Comparison of ENCODE assay signal across 9 cellular contexts in the genomic region with DNA sequence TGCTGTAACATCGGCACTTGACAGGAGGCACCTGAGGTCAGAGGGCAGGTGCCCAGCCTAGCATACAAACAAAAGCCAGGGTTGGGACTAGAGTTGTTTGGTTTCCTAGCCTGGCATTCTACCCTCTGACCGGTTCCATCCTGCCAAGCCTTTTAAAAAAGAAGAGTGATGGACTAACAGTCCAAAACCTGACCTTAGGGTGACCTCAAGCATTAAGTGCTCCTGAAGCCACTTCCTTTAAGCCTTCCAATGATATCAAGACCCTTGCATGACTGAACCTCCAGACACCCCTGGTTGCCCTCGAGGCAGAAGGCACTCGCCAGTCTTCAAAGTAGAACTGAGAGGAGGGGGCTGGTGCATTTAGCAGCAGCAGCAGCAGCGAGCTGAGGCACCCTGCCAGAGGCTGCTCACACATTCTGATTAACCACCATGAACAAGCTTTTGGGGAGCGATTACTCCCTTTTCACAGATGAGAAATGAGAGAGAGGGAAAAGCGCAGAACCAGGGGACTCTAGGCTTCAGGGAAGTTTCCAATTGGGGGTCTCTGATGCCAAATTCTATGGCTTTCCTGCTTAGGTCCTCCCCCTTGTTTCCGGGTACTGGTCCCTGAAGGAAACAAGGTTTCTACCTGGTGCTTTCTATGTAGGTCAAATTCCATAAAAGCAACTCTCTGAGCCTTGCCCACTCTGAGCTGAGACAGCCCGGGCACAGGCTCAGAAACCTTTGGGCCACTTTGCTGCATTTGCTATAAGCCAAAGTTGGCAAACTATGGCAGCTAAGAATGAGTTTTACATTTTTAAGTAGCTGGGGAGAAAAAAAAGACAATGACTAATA. TPM values are rescaled to one million over a fixed set of nuclear protein-coding genes. Genes with fewer than 3 reads are reported as not detected.
DNase-seq lines count a peak whose midpoint lies in the region; ATAC-seq and TF ChIP-seq lines count a peak whose summit lies in the region.
"Had no signal": no experiment of that assay in that cellular context is flagged by ENCODE, and none has a peak within 500 bp of the region (broad histone marks: within the 10 kb centered on the region; RNA-seq: fewer than 3 reads in every experiment).

No MANE protein-coding gene starts in this region.

- intact Hi-C loops in Panc1 (cut with micrococcal nuclease; ENCODE audit: unreplicated experiment) (no loop called here), prostate gland (cut with DNase I) (no loop called here)

- no peaks in the 10 kb centered on the region for H3K27me3 ChIP-seq in Panc1 (ENCODE audit: control insufficient read depth, insufficient read depth, low read length)
- no peaks in the 10 kb centered on the region for H3K27me3 ChIP-seq in neural progenitor cell
- no peaks in the 10 kb centered on the region for H3K27me3 ChIP-seq in prostate gland (replicated peaks; ENCODE audit: insufficient read depth)

- H3K27ac Mint-ChIP-seq in neural progenitor cell, result no peak overlapping the region

- no peak for DNase-seq in Panc1 (ENCODE audit: low read depth, low spot score)
- no peak for DNase-seq in caudate nucleus (lab: John Stamatoyannopoulos, UW)
- no peak for DNase-seq in neural progenitor cell (ENCODE audit: low spot score)
- no peak for DNase-seq in iPS-NIHi11 (ENCODE audit: low spot score)
- DNase-seq in prostate gland (ENCODE audit: low spot score), result no peak
- no peak for DNase-seq in RKO (ENCODE audit: low spot score)
- DNase-seq: right cardiac atrium had no signal

- peak overlapping the region; percentile 54 for H3K4me2 ChIP-seq in neural progenitor cell

- H3K9me3 ChIP-seq in ES-I3 (ENCODE audit: control insufficient read depth, insufficient read depth, low read length), result no peaks in the 10 kb centered on the region
- no peaks in the 10 kb centered on the region for H3K9me3 ChIP-seq in Panc1 (ENCODE audit: control insufficient read depth, insufficient read depth, low read depth, low read length)
- H3K9me3 ChIP-seq in neural progenitor cell (ENCODE audit: low read depth), result no peaks in the 10 kb centered on the region
- H3K9me3 ChIP-seq in prostate gland, result no peaks in the 10 kb centered on the region

- H2AFZ ChIP-seq in neural progenitor cell (replicated peaks), result no peak overlapping the region

- CTCF ChIA-PET in Panc1 (lab: Charles Lee), result no interaction called here

- H3K36me3 ChIP-seq in ES-I3 (ENCODE audit: insufficient read depth, low read length), result peaks cover 51% of the 10 kb centered on the region
- H3K36me3 ChIP-seq in Panc1 (ENCODE audit: control insufficient read depth, insufficient read depth, low read length), result no peaks in the 10 kb centered on the region
- no peaks in the 10 kb centered on the region for H3K36me3 ChIP-seq in neural progenitor cell
- H3K36me3 ChIP-seq in prostate gland, result no peaks in the 10 kb centered on the region

- no peaks in the 10 kb centered on the region for H3K9me3 Mint-ChIP-seq in neural progenitor cell

- WGBS in prostate gland, result 57% methylated on average over 9 of the region's 9 CpGs

- no peak for TF ChIP-seq POLR2A in prostate gland (IDR thresholded peaks at IDR 0.05)

- peaks cover 89% of the 10 kb centered on the region for H3K4me1 Mint-ChIP-seq in neural progenitor cell

- H3K4me3 ChIP-seq in Panc1 (ENCODE audit: low read depth in 2 of 2, low read length in 2 of 2) (no peak overlapping the region), neural progenitor cell (peak overlapping the region; percentile 9), prostate gland (no peak overlapping the region)

- H3K79me2 ChIP-seq in neural progenitor cell (ENCODE audit: low read depth), result peaks cover 100% of the 10 kb centered on the region

- in situ Hi-C loops in Panc1 (cut with HindIII; ENCODE audit: low pct_unique_long_range_greater_than_20kb, low sequenced_read_pairs), result no loop called here

- H3K36me3 Mint-ChIP-seq in neural progenitor cell, result peaks cover 36% of the 10 kb centered on the region

- POLR2A ChIA-PET in Panc1 (lab: Charles Lee), result no interaction called here

- H3K9ac ChIP-seq in ES-I3 (ENCODE audit: low read depth, low read length) (0 out of 2 replicates have a peak overlapping the region, but pooled peaks have one; percentile 13), neural progenitor cell (no peak overlapping the region)

- BruUV-seq in Panc1 (replicated peaks; lab: Mats Ljungman, UMichigan), result no TSS peak

- TF ChIP-seq CTCF in Panc1 (IDR thresholded peaks at IDR 0.05) (no peak), neural progenitor cell (IDR thresholded peaks at IDR 0.05) (no peak), prostate gland (IDR thresholded peaks at IDR 0.05) (no peak)

- H3K4me3 Mint-ChIP-seq in neural progenitor cell, result peak overlapping the region; percentile 70

- ATAC-seq in Panc1 (no peak), HG02798 (IDR thresholded peaks at IDR 0.05; ENCODE audit: poor library complexity, unreplicated experiment) (no peak)
- ATAC-seq: right cardiac atrium had no signal

- H3K4me1 ChIP-seq in ES-I3 (ENCODE audit: insufficient read depth, low read length), result peaks cover 77% of the 10 kb centered on the region
- peaks cover 27% of the 10 kb centered on the region for H3K4me1 ChIP-seq in Panc1 (ENCODE audit: control insufficient read depth, insufficient read depth, low read length)
- H3K4me1 ChIP-seq in neural progenitor cell, result peaks cover 64% of the 10 kb centered on the region
- peaks cover 20% of the 10 kb centered on the region for H3K4me1 ChIP-seq in prostate gland (replicated peaks)

- H3F3A ChIP-seq in neural progenitor cell (ENCODE audit: low read depth), result peaks cover 3% of the 10 kb centered on the region

- H3K27me3 Mint-ChIP-seq in neural progenitor cell (ENCODE audit: insufficient read depth, low read depth), result peaks cover 5% of the 10 kb centered on the region

- peak overlapping the region; percentile 20; the same call in 1 of the 2 replicates for H3K27ac ChIP-seq in Panc1 (ENCODE audit: low read length)
- H3K27ac ChIP-seq in caudate nucleus (ENCODE audit: low read depth, low read length), result peak overlapping the region; percentile 31
- no peak overlapping the region for H3K27ac ChIP-seq in neural progenitor cell
- H3K27ac ChIP-seq in prostate gland, result no peak overlapping the region

- H4K20me1 ChIP-seq in neural progenitor cell (ENCODE audit: low read depth), result peaks cover 100% of the 10 kb centered on the region

RNA-seq across cellular contexts. Expression of a gene that starts 9.1 kb away (rescaled TPM):
- 32.9 TPM for total RNA-seq in Panc1 (2021; ENCODE audit: unreplicated experiment)
- polyA plus RNA-seq in Panc1 (2012; ENCODE audit: insufficient read length), result 71.4 TPM
- 303 and 720 TPM in 2 replicates for total RNA-seq in neural progenitor cell (ENCODE audit: low replicate concordance)
- 100 to 1,000 TPM in 1 of 2 donors, 10 to 100 TPM in 1; 83.9 to 159 TPM for total RNA-seq in prostate gland

Comparison
In these comparisons a context has a peak if more than half of its experiments do, and no peak if none do; other contexts are left out.
1. H3K27ac ChIP-seq: peak in Panc1 (single experiment) and caudate nucleus (single experiment); none in neural progenitor cell (single experiment) and prostate gland (0 of 2).